11 cellular contexts compared by ENCODE assay signal in the genomic region with DNA sequence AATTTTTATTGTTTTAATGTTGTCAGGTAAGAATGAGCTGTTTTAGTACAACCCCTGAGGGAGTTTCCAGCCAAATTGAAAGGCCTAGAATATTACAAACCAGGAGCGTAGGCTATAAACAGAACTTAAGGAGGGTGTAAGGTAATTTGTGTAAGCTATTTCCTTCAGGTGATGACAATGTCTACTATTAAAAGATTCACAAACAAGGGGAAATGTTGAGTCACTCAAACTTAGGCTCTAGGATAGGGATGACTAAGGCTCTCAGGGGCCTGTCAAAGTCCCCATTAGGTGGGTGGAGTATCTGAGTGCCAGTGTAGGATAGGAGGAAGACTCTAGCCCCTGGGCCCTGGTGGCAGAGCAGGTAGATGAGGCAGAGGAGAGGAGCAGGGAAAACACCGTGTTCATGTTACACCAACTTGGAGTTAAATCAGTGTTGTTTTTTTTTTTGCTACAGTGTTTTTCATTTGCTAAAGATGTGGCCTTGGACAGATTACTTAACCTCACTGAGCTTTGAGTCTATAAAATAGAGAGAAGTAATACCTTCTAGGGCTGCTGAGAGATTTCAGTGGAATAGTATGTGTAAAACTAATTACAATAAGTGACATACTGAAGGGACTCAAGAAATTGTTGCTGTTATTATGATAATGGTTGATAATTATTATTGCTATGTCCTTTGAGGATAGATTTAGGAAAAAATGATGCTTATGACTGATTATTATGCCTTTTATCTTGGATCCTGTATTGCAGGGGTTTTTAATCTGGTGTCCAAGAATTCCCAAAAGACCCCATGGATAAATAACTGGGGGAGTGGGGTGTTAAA. TPM values are rescaled to one million over a fixed set of nuclear protein-coding genes. Genes with fewer than 3 reads are reported as not detected.
A peak's percentile ranks its signal among the peaks of the same experiment; 100 is the strongest.
DNase-seq lines count a peak whose midpoint lies in the region; ATAC-seq and FAIRE-seq lines count a peak whose summit lies in the region.
"Had no signal": no experiment of that assay in that cellular context is flagged by ENCODE, and none has a peak within 500 bp of the region (broad histone marks: within the 10 kb centered on the region; RNA-seq: fewer than 3 reads in every experiment).

No MANE protein-coding gene starts in this region.

- WGBS in aorta, 2 donors = 63 to 75% methylated on average over 2 of the region's 2 CpGs

- H3K9me3 ChIP-seq in aorta (ENCODE audit: control insufficient read depth, low read length) = no peaks in the 10 kb centered on the region

- H3K27me3 ChIP-seq in aorta (ENCODE audit: control insufficient read depth in 1 of 2, insufficient read depth in 2 of 2, low read length in 1 of 2) = no peaks in the 10 kb centered on the region

- peak; percentile 22 for DNase-seq in stimulated activated CD4-positive, alpha-beta T cell treated with anti-CD3 and anti-CD28 coated beads, Interleukin-15, amount 100 ng/mL, for 24 hours
- no peak for DNase-seq in stimulated activated CD4-positive, alpha-beta T cell treated with anti-CD3 and anti-CD28 coated beads, Interleukin-4, amount 100 ng/mL, for 1 hour
- DNase-seq in UCSD-AML1 (lab: John Stamatoyannopoulos, UW; ENCODE audit: unreplicated experiment) (peak; percentile 27), aorta (no peak)
- DNase-seq in activated CD8-positive, alpha-beta memory T cell treated with anti-CD3 and anti-CD28 coated beads, Interleukin-2, amount 50 U/mL, for 4 hours = no peak
- DNase-seq: activated gamma-delta T cell treated with Interleukin-2 at 50 U/mL for 16 hours, DND-41, NCI-H446 treated with DMSO at 0.1 percent for 48 hours had no signal

- intact Hi-C loops in aorta (cut with DNase I) = no loop called here

- H3K36me3 ChIP-seq in aorta (ENCODE audit: control insufficient read depth in 1 of 2, insufficient read depth in 2 of 2, low read length in 1 of 2) = peaks cover 0 to 4% of the 10 kb centered on the region in 2 donors

- peaks cover 0 to 10% of the 10 kb centered on the region in 2 donors for H3K4me1 ChIP-seq in aorta (ENCODE audit: control insufficient read depth in 1 of 2, insufficient read depth in 2 of 2, low read length in 2 of 2)

- peak; percentile 33 for ATAC-seq in aorta (ENCODE audit: low FRiP score)
- no peak for ATAC-seq in GM21619 (IDR thresholded peaks at IDR 0.05; ENCODE audit: unreplicated experiment)
- ATAC-seq in GM19452 (IDR thresholded peaks at IDR 0.05; ENCODE audit: unreplicated experiment) = no peak

- H3K4me3 ChIP-seq in aorta (ENCODE audit: low read length in 2 of 2) = no peak overlapping the region

- no peak overlapping the region for H3K27ac ChIP-seq in aorta (ENCODE audit: low read depth in 1 of 2, low read length in 2 of 2)

- peak; percentile 88 for FAIRE-seq in islet of Langerhans (lab: Jason Lieb, UNC)

RNA-seq across cellular contexts. Expression of a gene that starts 10.2 kb away (rescaled TPM):
- 100 to 1,000 TPM; 213 TPM for total RNA-seq in aorta
- polyA plus RNA-seq in aorta = 100 to 1,000 TPM; 117 to 477 TPM

RNA-seq across cellular contexts. Expression of a gene that starts 33.8 kb away (rescaled TPM):
- 1 to 10 TPM; 3.1 to 9.0 TPM for total RNA-seq in aorta
- 1 to 10 TPM in 1 of 2 donors, not detected in 1; 1.6 TPM for polyA plus RNA-seq in aorta

Comparison
In these comparisons a context has a peak if more than half of its experiments do, and no peak if none do; other contexts are left out.
1. DNase-seq: peak in stimulated activated CD4-positive, alpha-beta T cell treated with anti-CD3 and anti-CD28 coated beads, Interleukin-15, amount 100 ng/mL, for 24 hours (single experiment) and UCSD-AML1 (single experiment); none in stimulated activated CD4-positive, alpha-beta T cell treated with anti-CD3 and anti-CD28 coated beads, Interleukin-4, amount 100 ng/mL, for 1 hour (single experiment), aorta (0 of 2) and activated CD8-positive, alpha-beta memory T cell treated with anti-CD3 and anti-CD28 coated beads, Interleukin-2, amount 50 U/mL, for 4 hours (single experiment).